ENCODE assay signal across 18 cellular contexts in the genomic region with DNA sequence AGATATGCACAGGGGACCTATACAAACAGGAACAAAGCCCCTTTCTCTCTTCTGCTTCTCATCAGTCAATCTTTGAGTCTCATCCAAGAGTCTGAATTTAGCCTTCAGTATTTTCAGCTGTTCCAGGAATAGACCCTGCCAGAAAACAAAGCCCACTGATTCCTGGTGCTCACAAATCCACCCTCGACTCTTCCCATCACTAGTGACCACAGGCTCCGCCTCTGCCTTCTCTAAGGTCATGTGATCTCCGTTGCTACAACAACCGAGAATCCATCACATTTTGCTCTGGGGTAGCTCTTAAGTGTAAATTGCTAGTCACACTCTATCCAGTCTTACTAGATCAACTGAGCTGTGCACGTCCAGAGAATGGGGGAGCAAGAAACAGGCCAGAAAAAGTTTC. TPM values are rescaled to one million over a fixed set of nuclear protein-coding genes. Genes with fewer than 3 reads are reported as not detected.
DNase-seq lines count a peak whose midpoint lies in the region; ATAC-seq, FAIRE-seq and TF ChIP-seq lines count a peak whose summit lies in the region.
"Had no signal": no experiment of that assay in that cellular context is flagged by ENCODE, and none has a peak within 500 bp of the region (broad histone marks: within the 10 kb centered on the region; RNA-seq: fewer than 3 reads in every experiment).

No MANE protein-coding gene starts in this region.

- no peaks in the 10 kb centered on the region for H3K27me3 ChIP-seq in right cardiac atrium (ENCODE audit: control insufficient read depth, insufficient read depth)
- H3K27me3 ChIP-seq in K562 (ENCODE audit: control insufficient read depth in 2 of 2, insufficient read depth in 2 of 2, low read length in 2 of 2) = peaks cover 0 to 4% of the 10 kb centered on the region in 2 experiments; a peak in 2 of 5 replicates
- H3K27me3 ChIP-seq: uterus had no signal

- intact Hi-C loops in right cardiac atrium (cut with DNase I) (no loop called here), cardiac septum (cut with DNase I) (no loop called here), K562 (cut with micrococcal nuclease) (no loop called here), Calu3 (cut with micrococcal nuclease; ENCODE audit: unreplicated experiment) (no loop called here)

- peak; percentile 22 to 36 for ATAC-seq in right cardiac atrium
- no peak for ATAC-seq in K562
- no peak for ATAC-seq in GM18858 (IDR thresholded peaks at IDR 0.05; ENCODE audit: unreplicated experiment)
- ATAC-seq: activated CD4-positive, CD25-positive, alpha-beta regulatory T cell treated with anti-CD3 and anti-CD28 coated beads, Interleukin-2, amount 50 U/mL, for 24 hours; stimulated activated naive CD8-positive, alpha-beta T cell treated with anti-CD3 and anti-CD28 coated beads, Interleukin-15, Interleukin-2, amounts not matched to agents 100 U/mL and 50 U/mL, for 24 hours had no signal

- H3K9me3 Mint-ChIP-seq in activated T-cell treated with anti-CD3 and anti-CD28 coated beads, Interleukin-2, amount 50 U/mL, for 24 hours = no peaks in the 10 kb centered on the region
- no peaks in the 10 kb centered on the region for H3K9me3 Mint-ChIP-seq in Calu3 (ENCODE audit: low read depth, unreplicated experiment)
- H3K9me3 Mint-ChIP-seq: activated naive CD8-positive, alpha-beta T cell treated with anti-CD3 and anti-CD28 coated beads, Interleukin-2, amount 10 ng/mL, durations not matched to agents 7 days and 5 days had no signal

- no peak overlapping the region for H2AFZ ChIP-seq in K562 (ENCODE audit: low read depth, low read length)

- no peaks in the 10 kb centered on the region for H3K4me1 Mint-ChIP-seq in activated T-cell treated with anti-CD3 and anti-CD28 coated beads, Interleukin-2, amount 50 U/mL, for 24 hours (ENCODE audit: low read depth)
- H3K4me1 Mint-ChIP-seq in Calu3 (ENCODE audit: low read depth, unreplicated experiment) = peaks cover 15% of the 10 kb centered on the region
- H3K4me1 Mint-ChIP-seq: activated naive CD8-positive, alpha-beta T cell treated with anti-CD3 and anti-CD28 coated beads, Interleukin-2, amount 10 ng/mL, durations not matched to agents 7 days and 5 days had no signal

- no peaks in the 10 kb centered on the region for H3K79me2 ChIP-seq in K562 (ENCODE audit: control insufficient read depth, insufficient read depth, low read length)

- no peak for TF ChIP-seq POLR2A in K562 (conservative IDR thresholded peaks at IDR 0.05)

- TF ChIP-seq CTCF in K562 (IDR thresholded peaks at IDR 0.05 in 2 of 3, conservative IDR thresholded peaks at IDR 0.05 in 1 of 3; ENCODE audit: insufficient read depth in 2 of 3, low read depth in 1 of 3, low read length in 3 of 3) (no peak), Calu3 (IDR thresholded peaks at IDR 0.05; ENCODE audit: unreplicated experiment) (no peak)

- POLR2A ChIA-PET in K562 (lab: Yijun Ruan, JAX) = interaction anchor here (0.8 to 1.1 kb wide), 2 partner anchors 10 to 37 kb away, joined by 3 read pairs; no protein-coding TSS in a partner anchor

- H3K27ac Mint-ChIP-seq in activated T-cell treated with anti-CD3 and anti-CD28 coated beads, Interleukin-2, amount 50 U/mL, for 24 hours = no peak overlapping the region
- no peak overlapping the region for H3K27ac Mint-ChIP-seq in Calu3 (ENCODE audit: unreplicated experiment)
- H3K27ac Mint-ChIP-seq: activated naive CD8-positive, alpha-beta T cell treated with anti-CD3 and anti-CD28 coated beads, Interleukin-2, amount 10 ng/mL, durations not matched to agents 7 days and 5 days; naive B cell had no signal

- BruUV-seq in K562 (replicated peaks; lab: Mats Ljungman, UMichigan) (no TSS peak), Calu3 (replicated peaks; lab: Mats Ljungman, UMichigan) (no TSS peak)

- no peak overlapping the region for H3K4me3 ChIP-seq in right cardiac atrium (ENCODE audit: low read length)
- H3K4me3 ChIP-seq in K562 = no peak overlapping the region
- H3K4me3 ChIP-seq: skin epidermis, uterus had no signal

- CTCF ChIA-PET in K562 (lab: Yijun Ruan, JAX; ENCODE audit: low intra/inter-chr PET ratio) = no interaction called here
- CTCF ChIA-PET in Calu3 (lab: Charles Lee) = no interaction called here

- H4K20me1 ChIP-seq in K562 (replicated peaks; ENCODE audit: control insufficient read depth, insufficient read depth, low read length) = no peaks in the 10 kb centered on the region

- H3K9me3 ChIP-seq in right cardiac atrium (ENCODE audit: control insufficient read depth, low read length) = no peaks in the 10 kb centered on the region
- H3K9me3 ChIP-seq in K562 (replicated peaks; ENCODE audit: control insufficient read depth, insufficient read depth, low read depth, low read length) = no peaks in the 10 kb centered on the region
- H3K9me3 ChIP-seq: uterus had no signal

- H3K36me3 ChIP-seq in K562 (ENCODE audit: control insufficient read depth, insufficient read depth, low read length) = no peaks in the 10 kb centered on the region
- H3K36me3 ChIP-seq: uterus had no signal

- no peaks in the 10 kb centered on the region for H3K4me1 ChIP-seq in right cardiac atrium (ENCODE audit: control insufficient read depth, insufficient read depth, low read length)
- H3K4me1 ChIP-seq in K562 (replicated peaks in 1 of 2; ENCODE audit: control insufficient read depth in 2 of 2, insufficient read depth in 2 of 2, low read length in 2 of 2) = no peaks in the 10 kb centered on the region; a peak in 2 of 5 replicates
- H3K4me1 ChIP-seq: uterus had no signal

- no peak overlapping the region for H3K4me3 Mint-ChIP-seq in activated T-cell treated with anti-CD3 and anti-CD28 coated beads, Interleukin-2, amount 50 U/mL, for 24 hours
- H3K4me3 Mint-ChIP-seq in Calu3 (ENCODE audit: low read depth, unreplicated experiment) = no peak overlapping the region
- H3K4me3 Mint-ChIP-seq: activated naive CD8-positive, alpha-beta T cell treated with anti-CD3 and anti-CD28 coated beads, Interleukin-2, amount 10 ng/mL, durations not matched to agents 7 days and 5 days; naive B cell had no signal

- no peak overlapping the region for H3K9ac ChIP-seq in K562 (ENCODE audit: insufficient read depth in 1 of 2, low read depth in 2 of 2, low read length in 2 of 2)

- no peak for TF ChIP-seq RAD21 in K562 (CRISPR knock-in tag; conservative IDR thresholded peaks at IDR 0.05 in 1 of 2, IDR thresholded peaks at IDR 0.05 in 1 of 2)

- no peak overlapping the region for H3K4me2 ChIP-seq in K562 (ENCODE audit: insufficient read depth, low read length)

- WGBS in right cardiac atrium = 47% methylated on average over 5 of the region's 5 CpGs
- 4% methylated on average over 5 of the region's 5 CpGs for WGBS in K562 (ENCODE audit: insufficient coverage, low coverage, missing lambda C conversion rate)

- no peaks in the 10 kb centered on the region for H3K36me3 Mint-ChIP-seq in activated T-cell treated with anti-CD3 and anti-CD28 coated beads, Interleukin-2, amount 50 U/mL, for 24 hours (ENCODE audit: low read depth)
- no peaks in the 10 kb centered on the region for H3K36me3 Mint-ChIP-seq in Calu3 (ENCODE audit: insufficient read depth, unreplicated experiment)
- H3K36me3 Mint-ChIP-seq: activated naive CD8-positive, alpha-beta T cell treated with anti-CD3 and anti-CD28 coated beads, Interleukin-2, amount 10 ng/mL, durations not matched to agents 7 days and 5 days had no signal

- no peaks in the 10 kb centered on the region for H3K9me1 ChIP-seq in K562 (ENCODE audit: control insufficient read depth, insufficient read depth, low read length)

- no peak for TF ChIP-seq EP300 in K562 (IDR thresholded peaks at IDR 0.05; ENCODE audit: low read length)

- no peak for FAIRE-seq in K562 (lab: Jason Lieb, UNC)
- FAIRE-seq: GM19239 had no signal

- H3K27me3 Mint-ChIP-seq in activated T-cell treated with anti-CD3 and anti-CD28 coated beads, Interleukin-2, amount 50 U/mL, for 24 hours = peaks cover 19% of the 10 kb centered on the region
- H3K27me3 Mint-ChIP-seq in Calu3 (ENCODE audit: unreplicated experiment) = peaks cover 9% of the 10 kb centered on the region

- H3K27ac ChIP-seq in right cardiac atrium (ENCODE audit: low read length) (no peak overlapping the region), K562 (ENCODE audit: extremely low read depth, low read depth, low read length) (no peak overlapping the region)
- H3K27ac ChIP-seq: skin epidermis, uterus had no signal

- DNase-seq in right cardiac atrium (no peak), cardiac septum (ENCODE audit: low spot score) (no peak), K562 (ENCODE audit: extremely low read depth in 1 of 4, low spot score in 3 of 4) (no peak), middle frontal gyrus (ENCODE audit: extremely low spot score, low spot score) (peak; percentile 36), Calu3 (no peak)
- DNase-seq in activated naive CD4-positive, alpha-beta T cell treated with Interleukin-2 at 50 U/mL for 16 hours = no peak
- no peak for DNase-seq in activated T-cell treated with anti-CD3 and anti-CD28 coated beads, Interleukin-2, amount 50 U/mL, for 24 hours
- DNase-seq: activated CD8-positive, alpha-beta memory T cell treated with anti-CD3 and anti-CD28 coated beads, Interleukin-2, amount 50 U/mL, for 48 hours; activated naive CD8-positive, alpha-beta T cell treated with anti-CD3 and anti-CD28 coated beads, Interleukin-2, amount 10 ng/mL, durations not matched to agents 7 days and 5 days; cerebellar nuclear complex; MM.1S; naive B cell; stimulated activated naive CD8-positive, alpha-beta T cell treated with anti-CD3 and anti-CD28 coated beads, Interleukin-15, Interleukin-2, amounts not matched to agents 100 U/mL and 50 U/mL, for 24 hours; uterus had no signal

- in situ Hi-C loops in K562 (cut with MboI) = no loop called here

TF ChIP-seq in K562, 482 proteins besides CTCF, POLR2A, EP300 and RAD21 (continues in another document):
- no peak for TF ChIP-seq XRCC3 (IDR thresholded peaks at IDR 0.05)

RNA-seq across cellular contexts. Expression of a gene that starts 46.4 kb away (rescaled TPM):
- total RNA-seq in right cardiac atrium = 100 to 1,000 TPM; 304 to 348 (median 336) TPM
- polyA plus RNA-seq in right cardiac atrium = 141 TPM
- total RNA-seq in cardiac septum = 554 TPM
- total RNA-seq in K562 (2011; cell fraction: chromatin; rRNA removed; ENCODE audit: low replicate concordance) = 34.6 and 62.2 TPM in 2 replicates
- total RNA-seq in K562 (2011; cell fraction: nucleolus; rRNA removed) = 19.0 and 22.5 TPM in 2 replicates
- total RNA-seq in K562 (2011; cell fraction: nucleoplasm; rRNA removed) = 39.6 and 60.9 TPM in 2 replicates
- total RNA-seq in K562 (2014; rRNA removed) = 44.7 and 50.1 TPM in 2 replicates
- total RNA-seq in K562 (2014; rRNA removed; fragmentation: Illumina TruSeq; extraction: Trizol) = 34.4 and 35.3 TPM in 2 replicates
- total RNA-seq in K562 (2015; rRNA removed; fragmentation: Illumina TruSeq; extraction: Trizol) = 53.1 and 53.7 TPM in 2 replicates
- total RNA-seq in K562 (2021) = 56.6 and 66.8 TPM in 2 replicates
- 10.0 and 12.3 TPM in 2 replicates for polyA plus RNA-seq in K562 (2011; rRNA removed)
- polyA plus RNA-seq in K562 (2011; cell fraction: cytosol; rRNA removed) = 4.5 and 5.6 TPM in 2 replicates
- polyA plus RNA-seq in K562 (2011; cell fraction: nucleus; rRNA removed) = 37.2 and 71.1 TPM in 2 replicates
- 38.4 and 48.5 TPM in 2 replicates for polyA plus RNA-seq in K562 (2012)
- 30.3 and 31.4 TPM in 2 replicates for polyA plus RNA-seq in K562 (2014; fragmentation: Illumina TruSeq; extraction: Trizol)
- 10 to 100 TPM in 1 of 2 experiments, 1 to 10 TPM in 1; 8.9 to 16.8 TPM for polyA plus RNA-seq in K562 (2014; fragmentation: Nextera tagmentation; extraction: Ambion mirVana)
- 22.5 and 25.2 TPM in 2 replicates for polyA plus RNA-seq in K562 (2014; rRNA removed)
- polyA minus RNA-seq in K562 (2011; rRNA and poly(A)+ RNA removed) = 28.4 and 38.6 TPM in 2 replicates
- polyA minus RNA-seq in K562 (2011; cell fraction: cytosol; rRNA and poly(A)+ RNA removed) = 19.4 and 23.3 TPM in 2 replicates
- polyA minus RNA-seq in K562 (2011; cell fraction: nucleus; rRNA and poly(A)+ RNA removed) = 21.3 and 77.5 TPM in 2 replicates
- 611 and 687 TPM in 2 replicates for total RNA-seq in Calu3 (2022)

Comparison
In these comparisons a context has a peak if more than half of its experiments do, and no peak if none do; other contexts are left out.
1. ATAC-seq: peak in right cardiac atrium (2 of 2); none in K562 (single experiment) and GM18858 (single experiment).